Comparison of ENCODE assay signal across 8 cellular contexts in genomic region chr19:16001481-16002312, GRCh38. TPM values are rescaled to one million over a fixed set of nuclear protein-coding genes. Genes with fewer than 3 reads are reported as not detected.
DNase-seq lines count a peak whose midpoint lies in the region; ATAC-seq, FAIRE-seq and TF ChIP-seq lines count a peak whose summit lies in the region.

No MANE protein-coding gene starts in this region.

- H3K4me3 Mint-ChIP-seq in CD8-positive, alpha-beta T cell = peak overlapping the region; percentile 88
- no peak overlapping the region for H3K4me3 Mint-ChIP-seq in nephron progenitor cell

- POLR2A ChIA-PET in CD8-positive, alpha-beta T cell (lab: Charles Lee) = interaction anchor here (0.6 to 1.2 kb wide), 2 partner anchors 77 to 165 kb away, joined by 3 read pairs; no protein-coding TSS in a partner anchor

- H3K36me3 ChIP-seq in CD8-positive, alpha-beta T cell (ENCODE audit: insufficient read depth, low read length) = no peaks in the 10 kb centered on the region
- H3K36me3 ChIP-seq in colonic mucosa (no peaks in the 10 kb centered on the region), upper lobe of right lung (no peaks in the 10 kb centered on the region)

- peaks cover 10% of the 10 kb centered on the region for H3K4me1 ChIP-seq in CD8-positive, alpha-beta T cell (ENCODE audit: insufficient read depth, low read length)
- H3K4me1 ChIP-seq in colonic mucosa (no peaks in the 10 kb centered on the region), upper lobe of right lung (peaks cover 14% of the 10 kb centered on the region)

- H3K9me3 Mint-ChIP-seq in CD8-positive, alpha-beta T cell = no peaks in the 10 kb centered on the region
- peaks cover 90% of the 10 kb centered on the region for H3K9me3 Mint-ChIP-seq in nephron progenitor cell

- H3K9me3 ChIP-seq in CD8-positive, alpha-beta T cell (ENCODE audit: low read length) = no peaks in the 10 kb centered on the region
- no peaks in the 10 kb centered on the region for H3K9me3 ChIP-seq in colonic mucosa
- H3K9me3 ChIP-seq in upper lobe of right lung = no peaks in the 10 kb centered on the region

- peak; percentile 85 for ATAC-seq in CD8-positive, alpha-beta T cell
- peak; percentile 71 for ATAC-seq in upper lobe of right lung

- H3K27ac ChIP-seq in CD8-positive, alpha-beta T cell (ENCODE audit: low read depth, low read length) = no peak overlapping the region
- H3K27ac ChIP-seq in colonic mucosa (no peak overlapping the region), upper lobe of right lung (peak overlapping the region; percentile 0)

- H3K4me1 Mint-ChIP-seq in CD8-positive, alpha-beta T cell (ENCODE audit: low read depth) = peaks cover 19% of the 10 kb centered on the region
- no peaks in the 10 kb centered on the region for H3K4me1 Mint-ChIP-seq in nephron progenitor cell

- no peak for TF ChIP-seq POLR2A in H54 (IDR thresholded peaks at IDR 0.05; ENCODE audit: low read depth, low read length)

- H3K9ac ChIP-seq in colonic mucosa (ENCODE audit: low read depth in 2 of 2, low read length in 2 of 2) = no peak overlapping the region

- no peaks in the 10 kb centered on the region for H3K27me3 ChIP-seq in CD8-positive, alpha-beta T cell (ENCODE audit: insufficient read depth, low read length)
- H3K27me3 ChIP-seq in colonic mucosa = no peaks in the 10 kb centered on the region
- H3K27me3 ChIP-seq in upper lobe of right lung = no peaks in the 10 kb centered on the region

- no peaks in the 10 kb centered on the region for H3K27me3 Mint-ChIP-seq in CD8-positive, alpha-beta T cell (ENCODE audit: low read depth)
- H3K27me3 Mint-ChIP-seq in nephron progenitor cell (ENCODE audit: low read depth, poor library complexity) = peaks cover 7% of the 10 kb centered on the region

- H3K27ac Mint-ChIP-seq in CD8-positive, alpha-beta T cell = peak overlapping the region; percentile 85
- no peak overlapping the region for H3K27ac Mint-ChIP-seq in nephron progenitor cell

- CTCF ChIA-PET in CD8-positive, alpha-beta T cell (lab: Charles Lee) = no interaction called here

- H3K4me3 ChIP-seq in CD8-positive, alpha-beta T cell (ENCODE audit: low read depth, low read length) = peak overlapping the region; percentile 46
- H3K4me3 ChIP-seq in colonic mucosa = peak overlapping the region; percentile 14
- peak overlapping the region; percentile 32 for H3K4me3 ChIP-seq in upper lobe of right lung

- DNase-seq in CD8-positive, alpha-beta T cell = peak in 2 of 7 experiments; percentile 22 to 50
- DNase-seq in HCEC 1CT = peak; percentile 36
- DNase-seq in SIG-M5 treated with dmso at 0.1 percent for 504 hours (lab: John Stamatoyannopoulos, UW; ENCODE audit: unreplicated experiment) = peak; percentile 80
- DNase-seq in colonic mucosa = no peak
- peak; percentile 47 for DNase-seq in myocyte (ENCODE audit: low read depth)
- DNase-seq in upper lobe of right lung = no peak
- no peak for DNase-seq in H54 (ENCODE audit: insufficient read length, low spot score)
- DNase-seq in nephron progenitor cell = no peak

- intact Hi-C loops in CD8-positive, alpha-beta T cell (cut with DNase I, micrococcal nuclease) = no loop called here
- intact Hi-C loops in colonic mucosa (cut with DNase I) (no loop called here), upper lobe of right lung (cut with DNase I) (no loop called here)

- no peak for FAIRE-seq in H54 (lab: Jason Lieb, UNC)

- H3K36me3 Mint-ChIP-seq in CD8-positive, alpha-beta T cell = no peaks in the 10 kb centered on the region
- H3K36me3 Mint-ChIP-seq in nephron progenitor cell (ENCODE audit: low read depth) = no peaks in the 10 kb centered on the region

- no peak for TF ChIP-seq CTCF in CD8-positive, alpha-beta T cell (IDR thresholded peaks at IDR 0.05)
- TF ChIP-seq CTCF in colonic mucosa (IDR thresholded peaks at IDR 0.05) = no peak
- no peak for TF ChIP-seq CTCF in upper lobe of right lung (IDR thresholded peaks at IDR 0.05)
- no peak for TF ChIP-seq CTCF in nephron progenitor cell (IDR thresholded peaks at IDR 0.05)

RNA-seq across cellular contexts. Expression of gene OR10H4, which starts 52.9 kb away (rescaled TPM):
- not detected for total RNA-seq in CD8-positive, alpha-beta T cell
- total RNA-seq in colonic mucosa (not detected), myocyte (not detected in 2 replicates), upper lobe of right lung (not detected)
- polyA plus RNA-seq in myocyte (2012) = not detected

Comparison
In these comparisons a context has a peak if more than half of its experiments do, and no peak if none do; other contexts are left out.
1. DNase-seq: peak in HCEC 1CT (single experiment), SIG-M5 treated with dmso at 0.1 percent for 504 hours (single experiment) and myocyte (single experiment); none in colonic mucosa (single experiment), upper lobe of right lung (single experiment), H54 (single experiment) and nephron progenitor cell (single experiment).
2. Peak in every context shown above with its lines, with median percentiles within 50 percentile points of each other: H3K4me3 ChIP-seq.